Comparison of ENCODE assay signal across 26 cellular contexts in the genomic region with DNA sequence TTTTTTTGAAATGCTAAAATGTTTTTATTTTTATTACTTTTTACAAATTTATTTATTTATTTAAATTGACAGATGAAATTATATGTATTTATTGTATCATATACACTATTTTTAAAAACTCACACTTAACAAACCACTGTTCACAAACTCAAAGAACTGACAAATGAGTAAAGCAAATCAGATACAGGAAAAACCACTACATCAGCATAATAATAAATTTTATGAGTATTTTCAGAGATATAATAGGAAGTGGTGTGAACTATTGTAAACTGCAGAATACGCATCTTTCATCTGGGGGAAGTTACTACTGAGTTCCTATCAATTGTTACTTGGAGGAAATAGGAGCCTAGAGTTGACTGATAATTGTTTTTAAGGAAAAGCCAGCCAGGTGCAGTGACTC.
"Had no signal": no experiment of that assay in that cellular context is flagged by ENCODE, and none has a peak within 500 bp of the region (broad histone marks: within the 10 kb centered on the region; RNA-seq: fewer than 3 reads in every experiment).

No MANE protein-coding gene starts in this region.

- ATAC-seq: activated naive CD4-positive, alpha-beta T cell treated with anti-CD3 and anti-CD28 coated beads, Interleukin-2, amount 50 U/mL, for 72 hours; activated naive CD8-positive, alpha-beta T cell treated with anti-CD3 and anti-CD28 coated beads, Interleukin-2, amount 50 U/mL, for 24 hours; activated T-cell treated with anti-CD3 and anti-CD28 coated beads, Interleukin-2, amount 50 U/mL, for 4 hours; body of pancreas; T-helper 17 cell had no signal

- H3K27ac ChIP-seq: ascending aorta, body of pancreas had no signal

- FAIRE-seq: bronchial epithelial cell had no signal

- H3K27me3 ChIP-seq: ascending aorta, body of pancreas had no signal

- H3K36me3 ChIP-seq: ascending aorta had no signal

- H3K4me1 ChIP-seq: ascending aorta, body of pancreas had no signal

- H3K4me3 ChIP-seq: ascending aorta, body of pancreas had no signal

- DNase-seq: activated B cell treated with CpG ODN at 0.5 μM for 24 hours; activated CD4-positive, alpha-beta memory T cell treated with anti-CD3 and anti-CD28 coated beads for 36 hours; activated CD4-positive, alpha-beta T cell treated with anti-CD3 and anti-CD28 coated beads, Interleukin-2, amount 10 ng/mL, durations not matched to agents 7 days and 5 days; activated CD8-positive, alpha-beta memory T cell treated with anti-CD3 and anti-CD28 coated beads for 24 hours; activated effector memory CD4-positive, alpha-beta T cell treated with anti-CD3 and anti-CD28 coated beads, Interleukin-2, amount 50 U/mL, for 16 hours; activated naive CD4-positive, alpha-beta T cell treated with Interleukin-2 at 50 U/mL for 16 hours; activated naive CD8-positive, alpha-beta T cell treated with anti-CD3 and anti-CD28 coated beads, Interleukin-2, amount 50 U/mL, for 24 hours; activated T-cell treated with anti-CD3 and anti-CD28 coated beads, Interleukin-2, amount 50 U/mL, for 4 hours; amniotic stem cell; body of pancreas; central memory CD4-positive, alpha-beta T cell; NCI-H1092; NCI-H1417; NCI-H1694; NCI-H2029; NCI-H2107; NCI-H2171 treated with DMSO at 0.1 percent for 48 hours; NCI-H226; NCI-H526; NCI-H82; SIG-M5; T-helper 17 cell; T-helper 9 cell had no signal

- H3K9me3 ChIP-seq: ascending aorta, body of pancreas had no signal
